In the genomic region with DNA sequence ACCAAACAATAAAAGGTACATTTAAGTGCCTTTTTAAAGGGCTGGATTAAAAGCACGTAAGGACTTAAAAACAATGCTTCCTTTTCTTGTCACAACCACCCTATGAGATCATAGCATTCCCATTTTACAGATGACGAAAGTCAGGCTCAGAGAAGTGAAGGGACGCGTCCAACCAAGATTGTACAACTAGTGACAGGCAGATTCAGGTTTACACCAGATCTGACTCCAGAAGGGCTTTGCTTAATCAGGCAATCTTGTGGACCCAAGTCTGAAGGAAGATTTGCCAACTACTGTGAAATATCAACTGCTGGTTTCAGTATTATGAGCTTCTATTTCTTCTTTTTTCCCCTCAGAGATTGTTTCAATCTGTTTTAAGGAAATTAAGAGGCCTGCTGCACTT, we compare ENCODE assay signal across 8 cellular contexts. TPM values are rescaled to one million over a fixed set of nuclear protein-coding genes. Genes with fewer than 3 reads are reported as not detected.
DNase-seq lines count a peak whose midpoint lies in the region; ATAC-seq and TF ChIP-seq lines count a peak whose summit lies in the region.

No MANE protein-coding gene starts in this region.

- no peaks in the 10 kb centered on the region for H3K9me3 Mint-ChIP-seq in MCF 10A (ENCODE audit: unreplicated experiment)
- no peaks in the 10 kb centered on the region for H3K9me3 Mint-ChIP-seq in activated CD8-positive, alpha-beta T cell treated with anti-CD3 and anti-CD28 coated beads, Interleukin-2, amount 10 ng/mL, durations not matched to agents 7 days and 5 days (ENCODE audit: insufficient read depth)
- H3K9me3 Mint-ChIP-seq in type B pancreatic cell = no peaks in the 10 kb centered on the region

- H3K9me3 ChIP-seq in breast epithelium = no peaks in the 10 kb centered on the region

- TF ChIP-seq CTCF in breast epithelium (IDR thresholded peaks at IDR 0.05) (no peak), MCF 10A (IDR thresholded peaks at IDR 0.05; ENCODE audit: unreplicated experiment) (no peak), type B pancreatic cell (conservative IDR thresholded peaks at IDR 0.05) (no peak)

- H3K27me3 Mint-ChIP-seq in MCF 10A (ENCODE audit: insufficient read depth, unreplicated experiment) (peaks cover 32% of the 10 kb centered on the region), type B pancreatic cell (peaks cover 44% of the 10 kb centered on the region)
- no peaks in the 10 kb centered on the region for H3K27me3 Mint-ChIP-seq in activated CD8-positive, alpha-beta T cell treated with anti-CD3 and anti-CD28 coated beads, Interleukin-2, amount 10 ng/mL, durations not matched to agents 7 days and 5 days (ENCODE audit: low read depth)

- TF ChIP-seq POLR2A in breast epithelium (IDR thresholded peaks at IDR 0.05) = no peak

- H3K4me3 Mint-ChIP-seq in MCF 10A (ENCODE audit: unreplicated experiment) (no peak overlapping the region), type B pancreatic cell (peak overlapping the region; percentile 95)
- peak overlapping the region; percentile 90 for H3K4me3 Mint-ChIP-seq in activated CD8-positive, alpha-beta T cell treated with anti-CD3 and anti-CD28 coated beads, Interleukin-2, amount 10 ng/mL, durations not matched to agents 7 days and 5 days

- no peaks in the 10 kb centered on the region for H3K4me1 Mint-ChIP-seq in MCF 10A (ENCODE audit: insufficient read depth, unreplicated experiment)
- H3K4me1 Mint-ChIP-seq in activated CD8-positive, alpha-beta T cell treated with anti-CD3 and anti-CD28 coated beads, Interleukin-2, amount 10 ng/mL, durations not matched to agents 7 days and 5 days (ENCODE audit: low read depth) = peaks cover 34% of the 10 kb centered on the region
- H3K4me1 Mint-ChIP-seq in type B pancreatic cell (ENCODE audit: unreplicated experiment) = peaks cover 7% of the 10 kb centered on the region

- DNase-seq in breast epithelium (ENCODE audit: low spot score in 2 of 2) (no peak), MCF 10A (ENCODE audit: unreplicated experiment) (no peak), medulla oblongata (ENCODE audit: extremely low spot score) (peak; percentile 55), type B pancreatic cell (ENCODE audit: extremely low spot score, unreplicated experiment) (no peak), NCI-H1105 treated with DMSO at 0.1 percent for 48 hours (lab: John Stamatoyannopoulos, UW) (no peak)
- no peak for DNase-seq in activated CD8-positive, alpha-beta T cell treated with anti-CD3 and anti-CD28 coated beads, Interleukin-2, amount 10 ng/mL, durations not matched to agents 7 days and 5 days

- CTCF ChIA-PET in MCF 10A (lab: Yijun Ruan, JAX) = no interaction called here
- CTCF ChIA-PET in activated CD8-positive, alpha-beta T cell treated with anti-CD3 and anti-CD28 coated beads, Interleukin-2, amount 10 ng/mL, durations not matched to agents 7 days and 5 days (lab: Charles Lee) = interaction anchor here (2.9 kb wide), 1 partner anchor 40 kb away, joined by 11 read pairs; no protein-coding TSS in a partner anchor

- intact Hi-C loops in breast epithelium (cut with DNase I; ENCODE audit: low total_unique reads) (no loop called here), MCF 10A (cut with micrococcal nuclease) (no loop called here)

- no peaks in the 10 kb centered on the region for H3K36me3 ChIP-seq in breast epithelium

- peak overlapping the region; percentile 68 to 82 (median 73) for H3K4me3 ChIP-seq in breast epithelium

- H3K36me3 Mint-ChIP-seq in MCF 10A (ENCODE audit: insufficient read depth, unreplicated experiment) = no peaks in the 10 kb centered on the region
- H3K36me3 Mint-ChIP-seq in activated CD8-positive, alpha-beta T cell treated with anti-CD3 and anti-CD28 coated beads, Interleukin-2, amount 10 ng/mL, durations not matched to agents 7 days and 5 days (ENCODE audit: low read depth) = peaks cover 4% of the 10 kb centered on the region
- H3K36me3 Mint-ChIP-seq in type B pancreatic cell = no peaks in the 10 kb centered on the region

- POLR2A ChIA-PET in MCF 10A (lab: Yijun Ruan, JAX) = no interaction called here
- POLR2A ChIA-PET in activated CD8-positive, alpha-beta T cell treated with anti-CD3 and anti-CD28 coated beads, Interleukin-2, amount 10 ng/mL, durations not matched to agents 7 days and 5 days (lab: Charles Lee) = interaction anchor here (1.6 kb wide), 1 partner anchor 49 kb away, joined by 4 read pairs; no protein-coding TSS in a partner anchor

- no peaks in the 10 kb centered on the region for H3K4me1 ChIP-seq in breast epithelium

- no TSS peak for BruUV-seq in MCF 10A (replicated peaks; lab: Mats Ljungman, UMichigan)

- H3K27ac ChIP-seq in breast epithelium = peak overlapping the region in 1 of 2 donors; percentile 83

- no peak overlapping the region for H3K27ac Mint-ChIP-seq in MCF 10A (ENCODE audit: low read depth, unreplicated experiment)
- peak overlapping the region; percentile 56 for H3K27ac Mint-ChIP-seq in activated CD8-positive, alpha-beta T cell treated with anti-CD3 and anti-CD28 coated beads, Interleukin-2, amount 10 ng/mL, durations not matched to agents 7 days and 5 days
- H3K27ac Mint-ChIP-seq in type B pancreatic cell = no peak overlapping the region

- no peak for ATAC-seq in activated CD8-positive, alpha-beta T cell treated with anti-CD3 and anti-CD28 coated beads, Interleukin-2, amount 10 ng/mL, durations not matched to agents 7 days and 5 days
- ATAC-seq in GM19324 (IDR thresholded peaks at IDR 0.05; ENCODE audit: low FRiP score, unreplicated experiment) = no peak
- no peak for ATAC-seq in GM21717 (IDR thresholded peaks at IDR 0.05; ENCODE audit: unreplicated experiment)

- H3K27me3 ChIP-seq in breast epithelium = no peaks in the 10 kb centered on the region

RNA-seq across cellular contexts. Expression of gene ENPP4, which starts 0.9 kb away (rescaled TPM):
- total RNA-seq in breast epithelium (10 to 100 TPM; 13.8 to 22.2 (median 18.2) TPM), MCF 10A (2022) (0.30 and 0.32 TPM in 2 replicates), type B pancreatic cell (ENCODE audit: low replicate concordance) (4.9 and 7.4 TPM in 2 replicates)
- total RNA-seq in activated CD8-positive, alpha-beta T cell treated with anti-CD3 and anti-CD28 coated beads, Interleukin-2, amount 10 ng/mL, durations not matched to agents 7 days and 5 days = 1 to 10 TPM; 4.9 to 5.4 TPM

RNA-seq across cellular contexts. Expression of gene ENPP5, which starts 40.1 kb away (rescaled TPM):
- total RNA-seq in breast epithelium = 10 to 100 TPM in 2 of 3 donors, 1 to 10 TPM in 1; 2.2 to 28.1 (median 13.8) TPM
- total RNA-seq in MCF 10A (2022) = 0.07 TPM in 1 of 2 replicates, not detected in the other
- not detected for total RNA-seq in activated CD8-positive, alpha-beta T cell treated with anti-CD3 and anti-CD28 coated beads, Interleukin-2, amount 10 ng/mL, durations not matched to agents 7 days and 5 days
- 4.2 and 6.6 TPM in 2 replicates for total RNA-seq in type B pancreatic cell (ENCODE audit: low replicate concordance)
